Comparison of ENCODE assay signal across 12 cellular contexts in genomic region chr16:69417537-69418199, GRCh38. TPM values are rescaled to one million over a fixed set of nuclear protein-coding genes. Genes with fewer than 3 reads are reported as not detected.
DNase-seq lines count a peak whose midpoint lies in the region; ATAC-seq, FAIRE-seq and TF ChIP-seq lines count a peak whose summit lies in the region.
"Had no signal": no experiment of that assay in that cellular context is flagged by ENCODE, and none has a peak within 500 bp of the region (broad histone marks: within the 10 kb centered on the region; RNA-seq: fewer than 3 reads in every experiment).

No MANE protein-coding gene starts in this region.

- H3K9me3 Mint-ChIP-seq in mesothelial cell of epicardium: no peaks in the 10 kb centered on the region
- H3K9me3 Mint-ChIP-seq: activated CD8-positive, alpha-beta T cell treated with anti-CD3 and anti-CD28 coated beads for 36 hours; CD8-positive, alpha-beta memory T cell had no signal

- ATAC-seq in GM21423 (IDR thresholded peaks at IDR 0.05; ENCODE audit: unreplicated experiment): no peak
- no peak for ATAC-seq in GM19467 (IDR thresholded peaks at IDR 0.05; ENCODE audit: unreplicated experiment)
- no peak for ATAC-seq in HG02798 (IDR thresholded peaks at IDR 0.05; ENCODE audit: poor library complexity, unreplicated experiment)
- ATAC-seq: activated CD8-positive, alpha-beta T cell treated with anti-CD3 and anti-CD28 coated beads for 36 hours had no signal

- TF ChIP-seq CTCF in mesothelial cell of epicardium (IDR thresholded peaks at IDR 0.05; ENCODE audit: unreplicated experiment): no peak

- no peak overlapping the region for H3K4me3 Mint-ChIP-seq in mesothelial cell of epicardium
- H3K4me3 Mint-ChIP-seq: activated CD8-positive, alpha-beta T cell treated with anti-CD3 and anti-CD28 coated beads for 36 hours; CD8-positive, alpha-beta memory T cell had no signal

- H3K27ac ChIP-seq in epithelial cell of prostate: peak overlapping the region; percentile 8

- no peaks in the 10 kb centered on the region for H3K27me3 Mint-ChIP-seq in mesothelial cell of epicardium (ENCODE audit: low read depth)
- H3K27me3 Mint-ChIP-seq: activated CD8-positive, alpha-beta T cell treated with anti-CD3 and anti-CD28 coated beads for 36 hours; CD8-positive, alpha-beta memory T cell had no signal

- FAIRE-seq in RCC 7860 (lab: Jason Lieb, UNC): no peak

- H3K36me3 Mint-ChIP-seq in mesothelial cell of epicardium: no peaks in the 10 kb centered on the region
- H3K36me3 Mint-ChIP-seq: CD8-positive, alpha-beta memory T cell had no signal

- peaks cover 11% of the 10 kb centered on the region for H3K4me1 Mint-ChIP-seq in mesothelial cell of epicardium

- peak overlapping the region; percentile 53 for H3K27ac Mint-ChIP-seq in mesothelial cell of epicardium
- H3K27ac Mint-ChIP-seq: activated CD8-positive, alpha-beta T cell treated with anti-CD3 and anti-CD28 coated beads for 36 hours had no signal

- DNase-seq in AG08396 (ENCODE audit: low spot score) (peak; percentile 35), RCC 7860 (ENCODE audit: low spot score) (peak; percentile 24), epithelial cell of prostate (ENCODE audit: low read depth, low spot score) (no peak), mesothelial cell of epicardium (ENCODE audit: low spot score in 2 of 2, unreplicated experiment in 2 of 2) (no peak), NCI-H1092 (lab: John Stamatoyannopoulos, UW) (no peak)
- DNase-seq: activated CD8-positive, alpha-beta T cell treated with anti-CD3 and anti-CD28 coated beads for 36 hours; CD8-positive, alpha-beta memory T cell; effector memory CD4-positive, alpha-beta T cell; NCI-H82 had no signal

RNA-seq across cellular contexts. Expression of gene CYB5B, which starts 6.8 kb away (rescaled TPM):
- total RNA-seq in mesothelial cell of epicardium: 96.6 to 102 TPM (median 101 TPM) in 3 replicates

RNA-seq across cellular contexts. Expression of gene TERF2, which starts 31.9 kb away (rescaled TPM):
- 36.8 to 42.4 TPM (median 39.2 TPM) in 3 replicates for total RNA-seq in mesothelial cell of epicardium

Comparison
In these comparisons a context has a peak if more than half of its experiments do, and no peak if none do; other contexts are left out.
1. DNase-seq: peak in AG08396 (single experiment) and RCC 7860 (single experiment); none in epithelial cell of prostate (single experiment), mesothelial cell of epicardium (0 of 2) and NCI-H1092 (single experiment).